In genomic region chr4:37763831-37764230, GRCh38 we compare ENCODE assay signal across 16 cellular contexts.
"Had no signal": no experiment of that assay in that cellular context is flagged by ENCODE, and none has a peak within 500 bp of the region (broad histone marks: within the 10 kb centered on the region; RNA-seq: fewer than 3 reads in every experiment).

No MANE protein-coding gene starts in this region.

- H3K4me1 Mint-ChIP-seq: immature natural killer cell had no signal

- H3K27me3 Mint-ChIP-seq: activated naive CD8-positive, alpha-beta T cell; effector memory CD8-positive, alpha-beta T cell; natural killer cell treated with Interleukin-12 subunit alpha and Interleukin-12 subunit beta and Interleukin-15 and Interleukin-18, amount 100 ng/mL, for 72 hours; stimulated activated naive CD8-positive, alpha-beta T cell treated with anti-CD3 and anti-CD28 coated beads, Interleukin-15, Interleukin-2, amounts not matched to agents 100 ng/mL and 50 ng/mL, for 24 hours had no signal

- H3K36me3 Mint-ChIP-seq: activated naive CD8-positive, alpha-beta T cell; immature natural killer cell; natural killer cell treated with Interleukin-12 subunit alpha and Interleukin-12 subunit beta and Interleukin-15 and Interleukin-18, amount 100 ng/mL, for 72 hours had no signal

- H3K27ac ChIP-seq: cardiac muscle cell, suprapubic skin, transverse colon, vagina had no signal

- H3K27me3 ChIP-seq: cardiac muscle cell, suprapubic skin, transverse colon, vagina had no signal

- H3K9me3 Mint-ChIP-seq: effector memory CD8-positive, alpha-beta T cell; immature natural killer cell; natural killer cell treated with Interleukin-12 subunit alpha and Interleukin-12 subunit beta and Interleukin-15 and Interleukin-18, amount 100 ng/mL, for 72 hours; stimulated activated naive CD8-positive, alpha-beta T cell treated with anti-CD3 and anti-CD28 coated beads, Interleukin-15, Interleukin-2, amounts not matched to agents 100 ng/mL and 50 ng/mL, for 24 hours had no signal

- H3K36me3 ChIP-seq: cardiac muscle cell, suprapubic skin, transverse colon, vagina had no signal

- H3K9me3 ChIP-seq: suprapubic skin, transverse colon, vagina had no signal

- H3K4me1 ChIP-seq: transverse colon, vagina had no signal

- H3K27ac Mint-ChIP-seq: activated naive CD8-positive, alpha-beta T cell; effector memory CD8-positive, alpha-beta T cell; immature natural killer cell; natural killer cell treated with Interleukin-12 subunit alpha and Interleukin-12 subunit beta and Interleukin-15 and Interleukin-18, amount 100 ng/mL, for 72 hours; stimulated activated naive CD8-positive, alpha-beta T cell treated with anti-CD3 and anti-CD28 coated beads, Interleukin-15, Interleukin-2, amounts not matched to agents 100 ng/mL and 50 ng/mL, for 24 hours had no signal

- H3K4me3 ChIP-seq: cardiac muscle cell, skin epidermis, suprapubic skin, transverse colon, vagina had no signal

- H3K4me3 Mint-ChIP-seq: activated naive CD8-positive, alpha-beta T cell; effector memory CD8-positive, alpha-beta T cell; immature natural killer cell; natural killer cell treated with Interleukin-12 subunit alpha and Interleukin-12 subunit beta and Interleukin-15 and Interleukin-18, amount 100 ng/mL, for 72 hours; stimulated activated naive CD8-positive, alpha-beta T cell treated with anti-CD3 and anti-CD28 coated beads, Interleukin-15, Interleukin-2, amounts not matched to agents 100 ng/mL and 50 ng/mL, for 24 hours had no signal

- DNase-seq: activated CD4-positive, alpha-beta T cell treated with anti-CD3 and anti-CD28 coated beads, Interleukin-2, amount 50 U/mL, for 48 hours; activated gamma-delta T cell treated with Interleukin-2 at 50 U/mL for 16 hours; effector memory CD8-positive, alpha-beta T cell; immature natural killer cell; occipital lobe; right cardiac atrium; stimulated activated CD4-positive, alpha-beta T cell treated with anti-CD3 and anti-CD28 coated beads, Interleukin-15, amount 100 ng/mL, for 24 hours; stimulated activated CD4-positive, alpha-beta T cell treated with anti-CD3 and anti-CD28 coated beads, Interleukin-2, amount 100 ng/mL, for 48 hours; transverse colon had no signal
